16 cellular contexts compared by ENCODE assay signal in genomic region chr15:43169888-43170287, GRCh38. TPM values are rescaled to one million over a fixed set of nuclear protein-coding genes. Genes with fewer than 3 reads are reported as not detected.
"Had no signal": no experiment of that assay in that cellular context is flagged by ENCODE, and none has a peak within 500 bp of the region (broad histone marks: within the 10 kb centered on the region; RNA-seq: fewer than 3 reads in every experiment).

No MANE protein-coding gene starts in this region.

- DNase-seq: activated CD4-positive, alpha-beta T cell treated with anti-CD3 and anti-CD28 coated beads, Interleukin-2, amount 50 U/mL, for 1 hour; activated CD8-positive, alpha-beta memory T cell treated with anti-CD3 and anti-CD28 coated beads for 24 hours; activated naive CD8-positive, alpha-beta T cell treated with anti-CD3 and anti-CD28 coated beads for 36 hours; left colon; lower lobe of right lung; ovary; stimulated activated CD4-positive, alpha-beta T cell treated with anti-CD3 and anti-CD28 coated beads, Interleukin-15, amount 100 ng/mL, for 24 hours; stimulated activated CD4-positive, alpha-beta T cell treated with anti-CD3 and anti-CD28 coated beads, Interleukin-4, amount 100 ng/mL, for 1 hour; stimulated activated naive B cell treated with anti-CD40 and anti-IgM and Interleukin-4, amounts not matched to agents 10 μg/mL and 1 μg/mL and 100 μg/mL, for 72 hours had no signal

- H3K27ac ChIP-seq: lower lobe of right lung, ovary, tibial nerve had no signal

- H3K4me1 ChIP-seq: lower lobe of right lung, tibial nerve had no signal

- H3K9me3 ChIP-seq: breast epithelium, ovary had no signal

- ATAC-seq: left colon; lower lobe of right lung; stimulated activated naive B cell treated with anti-CD40 and anti-IgM and Interleukin-4, amounts not matched to agents 10 μg/mL and 1 μg/mL and 100 μg/mL, for 72 hours had no signal

- H3K27me3 ChIP-seq: breast epithelium, ovary, tibial nerve had no signal

- H3K36me3 ChIP-seq: breast epithelium, ovary had no signal

- H3K4me3 ChIP-seq: breast epithelium, lower lobe of right lung, ovary, tibial nerve had no signal

RNA-seq across cellular contexts. Expression of gene EPB42, which starts 50.9 kb away (rescaled TPM):
- total RNA-seq: activated naive CD8-positive, alpha-beta T cell treated with anti-CD3 and anti-CD28 coated beads for 36 hours; activated T-helper 1 cell treated with anti-CD3 and anti-CD28 coated beads, Interleukin-12 subunit alpha, Interleukin-12 subunit beta, Interleukin-2, Interleukin-4 antibody, amounts not matched to agents 30 ng/mL and 10 ng/mL and 1 ng/mL, durations not matched to agents 14 hours and 24 hours and 36 hours; left colon; lower lobe of right lung; neural crest cell; renal cortical epithelial cell; T-helper 2 cell treated with Interferon-gamma antibody and Interleukin-4, amounts not matched to agents 100 ng/mL and 5 ng/mL, for 36 hours had no signal
- polyA plus RNA-seq: esophagus, ovary had no signal
